ENCODE assay signal across 8 cellular contexts in genomic region chr11:73236879-73237278, GRCh38. TPM values are rescaled to one million over a fixed set of nuclear protein-coding genes. Genes with fewer than 3 reads are reported as not detected.
A peak's percentile ranks its signal among the peaks of the same experiment; 100 is the strongest.
DNase-seq lines count a peak whose midpoint lies in the region; ATAC-seq, FAIRE-seq and TF ChIP-seq lines count a peak whose summit lies in the region.

No MANE protein-coding gene starts in this region.

- no peak for FAIRE-seq in D721Med (lab: Jason Lieb, UNC)
- no peak for FAIRE-seq in urothelium cell line (lab: Jason Lieb, UNC)

- H3K4me3 ChIP-seq in HEK293 (ENCODE audit: low read depth, low read length) = no peak overlapping the region
- no peak overlapping the region for H3K4me3 ChIP-seq in vagina

- POLR2A ChIA-PET in HEK293 (lab: Yijun Ruan, JAX) = no interaction called here

- H3K9me3 ChIP-seq in HEK293 (ENCODE audit: control insufficient read depth, insufficient read depth, low read depth, low read length) = no peaks in the 10 kb centered on the region
- no peaks in the 10 kb centered on the region for H3K9me3 ChIP-seq in vagina

- H3K36me3 ChIP-seq in HEK293 (ENCODE audit: control insufficient read depth in 2 of 2, insufficient read depth in 1 of 2, low read length in 2 of 2) = no peaks in the 10 kb centered on the region
- H3K36me3 ChIP-seq in vagina = no peaks in the 10 kb centered on the region

- intact Hi-C loops in vagina (cut with DNase I) = no loop called here

- no peak overlapping the region for H3K27ac ChIP-seq in HEK293 (ENCODE audit: extremely low read depth, low read depth, low read length)
- H3K27ac ChIP-seq in VCaP = no peak overlapping the region
- no peak overlapping the region for H3K27ac ChIP-seq in foreskin keratinocyte
- H3K27ac ChIP-seq in vagina = no peak overlapping the region

- ATAC-seq in foreskin keratinocyte = peak; percentile 45

- peak; percentile 56 for TF ChIP-seq CTCF in D721Med (IDR thresholded peaks at IDR 0.05; ENCODE audit: insufficient read depth, missing control alignments)
- TF ChIP-seq CTCF in HEK293 (tag by site-specific recombination; IDR thresholded peaks at IDR 0.05) = peak; percentile 22; the same call in 1 of the 2 replicates
- TF ChIP-seq CTCF in VCaP (conservative IDR thresholded peaks at IDR 0.05) = peak; percentile 74
- TF ChIP-seq CTCF in foreskin keratinocyte (conservative IDR thresholded peaks at IDR 0.05) = peak; percentile 83
- peak in 1 of 3 experiments; percentile 16 for TF ChIP-seq CTCF in vagina (IDR thresholded peaks at IDR 0.05)

- CTCF ChIA-PET in HEK293 (lab: Yijun Ruan, JAX) = interaction anchor here (0.5 to 4.0 kb wide), 30 partner anchors 9 to 407 kb away, joined by 3 to 62 read pairs (median 4); no protein-coding TSS in a partner anchor

- DNase-seq in D721Med (ENCODE audit: insufficient read length, low spot score) (peak; percentile 60), foreskin keratinocyte (peak in 1 of 2 donors; percentile 28), renal cortical epithelial cell (ENCODE audit: low read depth) (peak; percentile 43), NCI-H2227 treated with DMSO at 0.1 percent for 48 hours (lab: John Stamatoyannopoulos, UW) (no peak), urothelium cell line (ENCODE audit: low spot score) (no peak), vagina (ENCODE audit: extremely low spot score in 2 of 2) (no peak)

- no peaks in the 10 kb centered on the region for H3K4me1 ChIP-seq in HEK293 (ENCODE audit: control insufficient read depth, insufficient read depth, low read length)
- no peaks in the 10 kb centered on the region for H3K4me1 ChIP-seq in foreskin keratinocyte
- H3K4me1 ChIP-seq in vagina = peaks cover 17% of the 10 kb centered on the region

- no peak for TF ChIP-seq POLR2A in vagina (IDR thresholded peaks at IDR 0.05)

- H3K27me3 ChIP-seq in foreskin keratinocyte (no peaks in the 10 kb centered on the region), vagina (no peaks in the 10 kb centered on the region)

TF ChIP-seq in HEK293, 187 proteins besides CTCF, POLR2A, EP300 and RAD21:
- TF ChIP-seq ZNF654 (tag by site-specific recombination; IDR thresholded peaks at IDR 0.05; ENCODE audit: low read depth) = peak; percentile 69
- no peak for TF ChIP-seq ZNF426 (tag by site-specific recombination; IDR thresholded peaks at IDR 0.05)
- TF ChIP-seq ZNF19 (tag by site-specific recombination; IDR thresholded peaks at IDR 0.05; ENCODE audit: low read depth) = no peak
TF ChIP-seq in HEK293: peak in this region for 1.

RNA-seq across cellular contexts. Expression of gene P2RY2, which starts 18.8 kb away (rescaled TPM):
- total RNA-seq in foreskin keratinocyte = 5.1 and 6.3 TPM in 2 replicates
- 4.1 and 4.2 TPM in 2 replicates for polyA plus RNA-seq in foreskin keratinocyte
- 3.7 and 4.3 TPM in 2 replicates for total RNA-seq in renal cortical epithelial cell
- 27.3 TPM for total RNA-seq in vagina

RNA-seq across cellular contexts. Expression of gene P2RY6, which starts 35.3 kb away (rescaled TPM):
- not detected in 2 replicates for total RNA-seq in foreskin keratinocyte
- 0.04 TPM in 1 of 2 replicates, not detected in the other for polyA plus RNA-seq in foreskin keratinocyte
- total RNA-seq in renal cortical epithelial cell = 3.6 and 10.9 TPM in 2 replicates
- total RNA-seq in vagina = 2.0 TPM

Comparison
In these comparisons a context has a peak if more than half of its experiments do, and no peak if none do; other contexts are left out.
1. DNase-seq: peak in D721Med (single experiment) and renal cortical epithelial cell (single experiment); none in NCI-H2227 treated with DMSO at 0.1 percent for 48 hours (single experiment), urothelium cell line (single experiment) and vagina (0 of 2).